In the genomic region with DNA sequence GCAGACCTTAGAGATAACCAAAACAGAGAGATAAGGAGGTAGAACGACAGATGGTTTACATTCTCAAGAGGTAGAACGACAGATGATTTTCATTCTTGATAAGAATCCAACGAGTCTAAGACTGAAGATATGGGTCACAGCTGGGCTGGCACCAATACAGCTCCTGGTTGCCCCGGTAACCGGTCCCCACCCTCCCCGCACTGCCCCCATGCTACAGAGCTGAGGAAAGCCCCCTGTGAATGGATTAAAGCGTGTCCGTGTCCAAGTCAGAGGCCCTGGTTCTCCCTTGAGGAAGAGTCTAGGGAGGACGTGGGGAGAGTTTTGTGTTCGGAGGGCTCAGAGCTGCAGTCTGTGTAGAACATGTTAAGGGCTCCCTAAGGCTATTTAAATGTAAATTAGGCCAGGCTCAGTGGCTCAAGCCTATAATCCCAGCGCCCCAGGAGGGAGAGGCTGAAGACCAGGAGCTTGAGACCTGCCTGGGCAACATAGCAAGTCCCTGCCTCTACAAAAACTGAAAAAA, we compare ENCODE assay signal across 16 cellular contexts. TPM values are rescaled to one million over a fixed set of nuclear protein-coding genes. Genes with fewer than 3 reads are reported as not detected.
DNase-seq lines count a peak whose midpoint lies in the region; ATAC-seq, FAIRE-seq and TF ChIP-seq lines count a peak whose summit lies in the region.
"Had no signal": no experiment of that assay in that cellular context is flagged by ENCODE, and none has a peak within 500 bp of the region (broad histone marks: within the 10 kb centered on the region; RNA-seq: fewer than 3 reads in every experiment).

No MANE protein-coding gene starts in this region.

- no peaks in the 10 kb centered on the region for H3K27me3 Mint-ChIP-seq in activated T-cell treated with anti-CD3 and anti-CD28 coated beads, Interleukin-2, amount 50 U/mL, for 72 hours (ENCODE audit: low read depth)
- H3K27me3 Mint-ChIP-seq: activated B cell treated with CpG ODN at 0.5 μM for 24 hours; activated naive CD8-positive, alpha-beta T cell treated with anti-CD3 and anti-CD28 coated beads, Interleukin-2, amount 10 ng/mL, durations not matched to agents 7 days and 5 days had no signal

- WGBS in small intestine, 3 donors: 38 to 52% (median 51%) methylated on average over 11 of the region's 11 CpGs

- H3K4me1 ChIP-seq in parathyroid adenoma: peaks cover 14% of the 10 kb centered on the region
- no peaks in the 10 kb centered on the region for H3K4me1 ChIP-seq in uterus
- peaks cover 5 to 12% of the 10 kb centered on the region in 2 donors for H3K4me1 ChIP-seq in small intestine (ENCODE audit: control insufficient read depth in 2 of 2, insufficient read depth in 1 of 2, low read depth in 1 of 2, low read length in 1 of 2)
- H3K4me1 ChIP-seq: testis had no signal

- no peak for ATAC-seq in activated T-cell treated with anti-CD3 and anti-CD28 coated beads, Interleukin-2, amount 50 U/mL, for 72 hours (replicated peaks in 1 of 2)

- H3K27ac ChIP-seq in parathyroid adenoma (peak overlapping the region; percentile 73), uterus (no peak overlapping the region), small intestine (ENCODE audit: low read depth in 1 of 2, low read length in 1 of 2) (no peak overlapping the region)
- H3K27ac ChIP-seq: esophagus squamous epithelium, ovary, testis had no signal

- H3K4me3 ChIP-seq in parathyroid adenoma (ENCODE audit: low read depth, low read length) (peak overlapping the region; percentile 11), uterus (no peak overlapping the region), small intestine (ENCODE audit: low read depth in 1 of 2, low read length in 2 of 2) (no peak overlapping the region)
- H3K4me3 ChIP-seq: esophagus squamous epithelium, ovary, testis had no signal

- DNase-seq in activated T-cell treated with anti-CD3 and anti-CD28 coated beads, Interleukin-2, amount 50 U/mL, for 72 hours: no peak
- no peak for DNase-seq in activated T-cell treated with anti-CD3 and anti-CD28 coated beads, Interleukin-2, amount 50 U/mL, for 1 hour
- DNase-seq in NCI-H524 (lab: John Stamatoyannopoulos, UW) (peak; percentile 35 to 75), erythroblast (lab: John Stamatoyannopoulos, UW) (peak; percentile 51 to 83), uterus (no peak), small intestine (no peak), SIG-M5 (lab: John Stamatoyannopoulos, UW) (no peak)
- DNase-seq: activated B cell treated with CpG ODN at 0.5 μM for 24 hours; activated naive CD8-positive, alpha-beta T cell treated with anti-CD3 and anti-CD28 coated beads, Interleukin-2, amount 10 ng/mL, durations not matched to agents 7 days and 5 days; COR-L47; esophagus squamous epithelium; KG1; NCI-H1694 treated with DMSO at 0.1 percent for 48 hours; ovary; testis had no signal

- intact Hi-C loops in uterus (cut with DNase I; ENCODE audit: low total_unique reads): no loop called here

- H3K27ac Mint-ChIP-seq in activated T-cell treated with anti-CD3 and anti-CD28 coated beads, Interleukin-2, amount 50 U/mL, for 72 hours: peak overlapping the region; percentile 27
- H3K27ac Mint-ChIP-seq: activated B cell treated with CpG ODN at 0.5 μM for 24 hours; activated naive CD8-positive, alpha-beta T cell treated with anti-CD3 and anti-CD28 coated beads, Interleukin-2, amount 10 ng/mL, durations not matched to agents 7 days and 5 days had no signal

- FAIRE-seq in small intestine (lab: Jason Lieb, UNC): no peak

- no peaks in the 10 kb centered on the region for H3K79me2 ChIP-seq in parathyroid adenoma

- H3K4me3 Mint-ChIP-seq in activated T-cell treated with anti-CD3 and anti-CD28 coated beads, Interleukin-2, amount 50 U/mL, for 72 hours: no peak overlapping the region
- H3K4me3 Mint-ChIP-seq: activated B cell treated with CpG ODN at 0.5 μM for 24 hours; activated naive CD8-positive, alpha-beta T cell treated with anti-CD3 and anti-CD28 coated beads, Interleukin-2, amount 10 ng/mL, durations not matched to agents 7 days and 5 days had no signal

- TF ChIP-seq POLR2A in erythroblast (IDR thresholded peaks at IDR 0.05; ENCODE audit: low read length) (no peak), uterus (IDR thresholded peaks at IDR 0.05) (no peak)

- H3K9me3 ChIP-seq in parathyroid adenoma (ENCODE audit: control insufficient read depth, low read length) (no peaks in the 10 kb centered on the region), uterus (no peaks in the 10 kb centered on the region), small intestine (ENCODE audit: control insufficient read depth, low read depth) (no peaks in the 10 kb centered on the region)
- H3K9me3 ChIP-seq: esophagus squamous epithelium, ovary, testis had no signal

- no peak for TF ChIP-seq CTCF in parathyroid adenoma (IDR thresholded peaks at IDR 0.05)
- no peak for TF ChIP-seq CTCF in uterus (IDR thresholded peaks at IDR 0.05)

- peaks cover 9% of the 10 kb centered on the region for H3K4me1 Mint-ChIP-seq in activated T-cell treated with anti-CD3 and anti-CD28 coated beads, Interleukin-2, amount 50 U/mL, for 72 hours (ENCODE audit: low read depth)
- H3K4me1 Mint-ChIP-seq: activated naive CD8-positive, alpha-beta T cell treated with anti-CD3 and anti-CD28 coated beads, Interleukin-2, amount 10 ng/mL, durations not matched to agents 7 days and 5 days had no signal

- H3K36me3 ChIP-seq in parathyroid adenoma (ENCODE audit: control insufficient read depth, insufficient read depth, low read length) (no peaks in the 10 kb centered on the region), uterus (no peaks in the 10 kb centered on the region), small intestine (ENCODE audit: control insufficient read depth in 2 of 2, insufficient read depth in 2 of 2, low read length in 2 of 2) (peaks cover 2 to 3% of the 10 kb centered on the region in 2 donors)
- H3K36me3 ChIP-seq: ovary had no signal

- H3K9me3 Mint-ChIP-seq in activated T-cell treated with anti-CD3 and anti-CD28 coated beads, Interleukin-2, amount 50 U/mL, for 72 hours: no peaks in the 10 kb centered on the region
- H3K9me3 Mint-ChIP-seq: activated B cell treated with CpG ODN at 0.5 μM for 24 hours; activated naive CD8-positive, alpha-beta T cell treated with anti-CD3 and anti-CD28 coated beads, Interleukin-2, amount 10 ng/mL, durations not matched to agents 7 days and 5 days had no signal

- no peak overlapping the region for H3K4me2 ChIP-seq in parathyroid adenoma (ENCODE audit: low read length)

- H3K27me3 ChIP-seq in parathyroid adenoma (ENCODE audit: control insufficient read depth, insufficient read depth, low read length) (no peaks in the 10 kb centered on the region), uterus (no peaks in the 10 kb centered on the region), small intestine (ENCODE audit: control insufficient read depth in 2 of 2, insufficient read depth in 2 of 2, low read length in 2 of 2) (no peaks in the 10 kb centered on the region)
- H3K27me3 ChIP-seq: esophagus squamous epithelium, ovary, testis had no signal

- no peak overlapping the region for H2AFZ ChIP-seq in parathyroid adenoma

- H3K9ac ChIP-seq in parathyroid adenoma: no peak overlapping the region

- H3K36me3 Mint-ChIP-seq in activated T-cell treated with anti-CD3 and anti-CD28 coated beads, Interleukin-2, amount 50 U/mL, for 72 hours (ENCODE audit: insufficient read depth in 2 of 2): peaks cover 3 to 4% of the 10 kb centered on the region in 2 donors

RNA-seq across cellular contexts. Expression of a gene that starts 8.1 kb away (rescaled TPM):
- 10 to 100 TPM; 10.6 to 10.7 TPM for total RNA-seq in activated T-cell treated with anti-CD3 and anti-CD28 coated beads, Interleukin-2, amount 50 U/mL, for 72 hours
- 1 to 10 TPM in 3 of 4 donors, not detected in 1; 2.6 to 5.5 (median 4.0) TPM for total RNA-seq in uterus
- polyA plus RNA-seq in small intestine: 10 to 100 TPM; 20.2 to 73.4 (median 41.3) TPM

Comparison
In these comparisons a context has a peak if more than half of its experiments do, and no peak if none do; other contexts are left out.
1. DNase-seq: peak in NCI-H524 (2 of 2) and erythroblast (2 of 2); none in activated T-cell treated with anti-CD3 and anti-CD28 coated beads, Interleukin-2, amount 50 U/mL, for 72 hours (0 of 2), activated T-cell treated with anti-CD3 and anti-CD28 coated beads, Interleukin-2, amount 50 U/mL, for 1 hour (single experiment), uterus (0 of 2), small intestine (single experiment) and SIG-M5 (single experiment).